Comparison of ENCODE assay signal across 8 cellular contexts in genomic region chr6:35048631-35049083, GRCh38.
DNase-seq lines count a peak whose midpoint lies in the region; ATAC-seq and TF ChIP-seq lines count a peak whose summit lies in the region.

No MANE protein-coding gene starts in this region.

- CTCF ChIA-PET in activated CD4-positive, alpha-beta T cell treated with anti-CD3 and anti-CD28 coated beads, Interleukin-2, amount 10 ng/mL, durations not matched to agents 7 days and 5 days (lab: Charles Lee): interaction anchor here (1.1 kb wide), 1 partner anchor 155 kb away, joined by 3 read pairs; no protein-coding TSS in a partner anchor

- TF ChIP-seq CTCF in cardiac muscle cell (IDR thresholded peaks at IDR 0.05; ENCODE audit: low read depth, low read length): peak; percentile 46

- H3K9me3 ChIP-seq in cardiac muscle cell (ENCODE audit: low read depth): no peaks in the 10 kb centered on the region

- H3K4me1 Mint-ChIP-seq in activated CD4-positive, alpha-beta T cell treated with anti-CD3 and anti-CD28 coated beads, Interleukin-2, amount 10 ng/mL, durations not matched to agents 7 days and 5 days: peaks cover 7% of the 10 kb centered on the region

- peaks cover 40% of the 10 kb centered on the region for H3K4me1 ChIP-seq in cardiac muscle cell (ENCODE audit: low read depth)
- H3K4me1 ChIP-seq in rectal smooth muscle tissue (ENCODE audit: control insufficient read depth, insufficient read depth, low read length): peaks cover 77% of the 10 kb centered on the region

- peak; percentile 35 for DNase-seq in activated T-cell treated with anti-CD3 and anti-CD28 coated beads, Interleukin-2, amount 50 U/mL, for 1 hour
- DNase-seq in activated T-cell treated with anti-CD3 and anti-CD28 coated beads for 4 hours: no peak
- peak; percentile 43 for DNase-seq in activated CD4-positive, alpha-beta T cell treated with anti-CD3 and anti-CD28 coated beads, Interleukin-2, amount 10 ng/mL, durations not matched to agents 7 days and 5 days
- peak; percentile 56 to 86 for DNase-seq in cardiac muscle cell (ENCODE audit: low read depth in 1 of 2, low spot score in 1 of 2)
- no peak for DNase-seq in NCI-H2196 (lab: John Stamatoyannopoulos, UW; ENCODE audit: unreplicated experiment)
- DNase-seq in NCI-H2107 treated with DMSO at 0.1 percent for 48 hours (lab: John Stamatoyannopoulos, UW; ENCODE audit: unreplicated experiment): no peak

- no peak overlapping the region for H3K27ac Mint-ChIP-seq in activated CD4-positive, alpha-beta T cell treated with anti-CD3 and anti-CD28 coated beads, Interleukin-2, amount 10 ng/mL, durations not matched to agents 7 days and 5 days

- no peaks in the 10 kb centered on the region for H3K27me3 Mint-ChIP-seq in activated CD4-positive, alpha-beta T cell treated with anti-CD3 and anti-CD28 coated beads, Interleukin-2, amount 10 ng/mL, durations not matched to agents 7 days and 5 days

- no peak for ATAC-seq in HG02642 (IDR thresholded peaks at IDR 0.05; ENCODE audit: poor library complexity, unreplicated experiment)

- H3K36me3 ChIP-seq in cardiac muscle cell: no peaks in the 10 kb centered on the region
- H3K36me3 ChIP-seq in rectal smooth muscle tissue (ENCODE audit: control insufficient read depth, insufficient read depth, low read length): no peaks in the 10 kb centered on the region

- H3K9ac ChIP-seq in rectal smooth muscle tissue (ENCODE audit: low read length): no peak overlapping the region

- H3K4me3 ChIP-seq in cardiac muscle cell (no peak overlapping the region), rectal smooth muscle tissue (ENCODE audit: low read length) (peak overlapping the region; percentile 16)

- H3K36me3 Mint-ChIP-seq in activated CD4-positive, alpha-beta T cell treated with anti-CD3 and anti-CD28 coated beads, Interleukin-2, amount 10 ng/mL, durations not matched to agents 7 days and 5 days (ENCODE audit: low read depth): no peaks in the 10 kb centered on the region

- H3K27me3 ChIP-seq in cardiac muscle cell (no peaks in the 10 kb centered on the region), rectal smooth muscle tissue (ENCODE audit: control insufficient read depth, insufficient read depth, low read length) (no peaks in the 10 kb centered on the region)

- H3K27ac ChIP-seq in cardiac muscle cell (peak overlapping the region; percentile 76), rectal smooth muscle tissue (ENCODE audit: low read depth, low read length) (peak overlapping the region; percentile 88)

- H3K4me3 Mint-ChIP-seq in activated CD4-positive, alpha-beta T cell treated with anti-CD3 and anti-CD28 coated beads, Interleukin-2, amount 10 ng/mL, durations not matched to agents 7 days and 5 days: no peak overlapping the region

- no peaks in the 10 kb centered on the region for H3K9me3 Mint-ChIP-seq in activated CD4-positive, alpha-beta T cell treated with anti-CD3 and anti-CD28 coated beads, Interleukin-2, amount 10 ng/mL, durations not matched to agents 7 days and 5 days

- POLR2A ChIA-PET in activated CD4-positive, alpha-beta T cell treated with anti-CD3 and anti-CD28 coated beads, Interleukin-2, amount 10 ng/mL, durations not matched to agents 7 days and 5 days (lab: Charles Lee): no interaction called here

Comparison
In these comparisons a context has a peak if more than half of its experiments do, and no peak if none do; other contexts are left out.
1. DNase-seq: peak in activated T-cell treated with anti-CD3 and anti-CD28 coated beads, Interleukin-2, amount 50 U/mL, for 1 hour (single experiment), activated CD4-positive, alpha-beta T cell treated with anti-CD3 and anti-CD28 coated beads, Interleukin-2, amount 10 ng/mL, durations not matched to agents 7 days and 5 days (single experiment) and cardiac muscle cell (2 of 2); none in activated T-cell treated with anti-CD3 and anti-CD28 coated beads for 4 hours (single experiment), NCI-H2196 (single experiment) and NCI-H2107 treated with DMSO at 0.1 percent for 48 hours (single experiment).